19 cellular contexts compared by ENCODE assay signal in the genomic region with DNA sequence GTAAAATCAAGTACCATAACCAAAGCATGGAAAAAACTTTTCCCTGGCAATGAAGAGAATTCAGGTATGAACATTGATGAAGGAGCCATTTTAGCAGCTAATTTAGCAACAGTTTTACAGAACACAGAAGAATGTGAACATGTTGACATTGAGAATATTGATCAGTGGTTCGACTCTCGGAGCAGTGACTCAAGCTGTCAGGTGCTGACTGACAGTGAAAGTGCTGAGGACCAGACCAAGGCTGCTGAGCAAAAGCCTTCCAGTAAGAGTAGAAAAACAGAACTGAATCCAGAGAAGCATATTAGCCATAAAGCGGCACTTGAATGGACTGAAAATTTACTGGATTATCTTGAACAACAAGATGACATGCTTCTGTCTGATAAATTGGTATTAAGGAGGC. TPM values are rescaled to one million over a fixed set of nuclear protein-coding genes. Genes with fewer than 3 reads are reported as not detected.
A peak's percentile ranks its signal among the peaks of the same experiment; 100 is the strongest.
DNase-seq lines count a peak whose midpoint lies in the region; ATAC-seq and TF ChIP-seq lines count a peak whose summit lies in the region.
"Had no signal": no experiment of that assay in that cellular context is flagged by ENCODE, and none has a peak within 500 bp of the region (broad histone marks: within the 10 kb centered on the region; RNA-seq: fewer than 3 reads in every experiment).

No MANE protein-coding gene starts in this region.

- peaks cover 37% of the 10 kb centered on the region for H3K4me1 Mint-ChIP-seq in glutamatergic neuron (ENCODE audit: low read depth, unreplicated experiment)

- no peak for TF ChIP-seq CTCF in glutamatergic neuron (IDR thresholded peaks at IDR 0.05; ENCODE audit: partially characterized antibody, unreplicated experiment)

- DNase-seq in glutamatergic neuron, result no peak
- no peak for DNase-seq in activated CD4-positive, alpha-beta T cell treated with anti-CD3 and anti-CD28 coated beads, Interleukin-2, amount 50 U/mL, for 4 hours
- no peak for DNase-seq in NCI-H2196 (lab: John Stamatoyannopoulos, UW; ENCODE audit: unreplicated experiment)
- no peak for DNase-seq in NCI-H146 treated with DMSO at 0.1 percent for 48 hours (lab: John Stamatoyannopoulos, UW; ENCODE audit: unreplicated experiment)
- DNase-seq: activated CD4-positive, alpha-beta T cell treated with anti-CD3 and anti-CD28 coated beads, Interleukin-2, amount 10 ng/mL, durations not matched to agents 24 days and 14 days; activated naive CD8-positive, alpha-beta T cell treated with anti-CD3 and anti-CD28 coated beads for 36 hours; activated T-cell treated with anti-CD3 and anti-CD28 coated beads, Interleukin-2, amount 50 U/mL, for 4 hours; esophagus squamous epithelium; GDM1; head of caudate nucleus; NCI-H187; NCI-H510A treated with DMSO at 0.1 percent for 48 hours; nucleus accumbens; OCI-M1; stimulated activated CD4-positive, alpha-beta T cell treated with anti-CD3 and anti-CD28 coated beads, Interleukin-4, amount 100 ng/mL, for 1 hour had no signal

- peaks cover 11% of the 10 kb centered on the region for H3K27me3 Mint-ChIP-seq in glutamatergic neuron (ENCODE audit: unreplicated experiment)

- peaks cover 5% of the 10 kb centered on the region for H3K36me3 Mint-ChIP-seq in glutamatergic neuron (ENCODE audit: unreplicated experiment)

- peak; percentile 45 for ATAC-seq in GM18519 (IDR thresholded peaks at IDR 0.05; ENCODE audit: low FRiP score, unreplicated experiment)
- peak; percentile 37 for ATAC-seq in GM21360 (IDR thresholded peaks at IDR 0.05; ENCODE audit: unreplicated experiment)
- peak; percentile 25 for ATAC-seq in HG03025 (IDR thresholded peaks at IDR 0.05; ENCODE audit: low FRiP score, unreplicated experiment)
- ATAC-seq in GM19452 (IDR thresholded peaks at IDR 0.05; ENCODE audit: unreplicated experiment), result no peak
- ATAC-seq: activated T-cell treated with anti-CD3 and anti-CD28 coated beads, Interleukin-2, amount 50 U/mL, for 4 hours had no signal

- peak overlapping the region; percentile 15 for H3K27ac Mint-ChIP-seq in glutamatergic neuron (ENCODE audit: unreplicated experiment)
- H3K27ac Mint-ChIP-seq: activated CD4-positive, alpha-beta T cell treated with anti-CD3 and anti-CD28 coated beads, Interleukin-2, amount 10 ng/mL, durations not matched to agents 24 days and 14 days; activated naive CD8-positive, alpha-beta T cell treated with anti-CD3 and anti-CD28 coated beads for 36 hours had no signal

- H3K9me3 Mint-ChIP-seq in glutamatergic neuron (ENCODE audit: unreplicated experiment), result peaks cover 20% of the 10 kb centered on the region

- peak overlapping the region; percentile 17 for H3K4me3 Mint-ChIP-seq in glutamatergic neuron (ENCODE audit: unreplicated experiment)
- H3K4me3 Mint-ChIP-seq: activated CD4-positive, alpha-beta T cell treated with anti-CD3 and anti-CD28 coated beads, Interleukin-2, amount 10 ng/mL, durations not matched to agents 24 days and 14 days; activated naive CD8-positive, alpha-beta T cell treated with anti-CD3 and anti-CD28 coated beads for 36 hours; activated T-cell treated with anti-CD3 and anti-CD28 coated beads, Interleukin-2, amount 50 U/mL, for 4 hours had no signal

RNA-seq across cellular contexts. Expression of gene TIGD2, which starts 2.8 kb away (rescaled TPM):
- 18.4 TPM for total RNA-seq in glutamatergic neuron (ENCODE audit: unreplicated experiment)

RNA-seq across cellular contexts. Expression of gene FAM13A, which starts 57.1 kb away (rescaled TPM):
- 51.2 TPM for total RNA-seq in glutamatergic neuron (ENCODE audit: unreplicated experiment)
